ENCODE assay signal across 10 cellular contexts in the genomic region with DNA sequence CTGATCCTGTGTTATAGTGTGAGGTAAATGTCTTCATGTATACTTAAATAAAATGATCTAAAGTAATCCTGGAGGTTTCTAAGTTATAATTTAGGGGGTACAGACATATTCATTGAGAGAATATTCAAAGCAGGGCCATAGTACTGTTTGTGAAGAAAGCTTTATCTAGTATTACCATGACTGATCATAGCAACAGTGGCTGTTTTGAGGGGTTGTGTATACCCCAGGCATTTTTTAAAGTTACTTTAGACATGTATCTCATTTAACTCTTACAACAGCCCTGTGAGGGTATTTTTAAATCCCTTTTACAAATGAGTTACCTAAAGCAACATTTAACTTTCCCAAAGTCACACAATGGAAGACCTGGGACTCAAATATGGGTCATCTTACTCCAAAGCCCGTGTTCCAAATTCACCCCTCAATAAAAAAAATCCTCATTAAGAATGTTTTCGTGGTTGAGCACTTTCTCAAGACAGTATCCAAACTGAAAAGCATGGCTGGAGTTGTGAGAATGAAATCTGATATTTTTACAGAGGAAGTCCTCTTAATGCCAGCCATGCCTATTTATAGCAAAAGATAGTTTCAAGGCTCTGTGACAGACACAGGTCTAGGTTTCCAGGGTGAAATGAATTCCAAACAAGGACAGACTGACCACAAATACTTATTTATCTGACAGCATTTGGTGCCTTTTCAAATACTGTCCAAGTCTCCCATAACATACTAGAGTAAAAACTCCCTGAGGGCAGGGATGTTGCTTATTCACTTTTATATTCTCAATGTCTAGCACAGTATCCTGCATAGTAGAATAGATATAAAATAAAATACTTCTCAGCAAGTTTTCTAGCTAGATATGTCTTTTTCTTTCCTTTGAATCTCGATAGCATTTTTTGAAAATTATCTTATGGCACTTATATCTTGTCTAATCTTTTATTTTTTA. TPM values are rescaled to one million over a fixed set of nuclear protein-coding genes. Genes with fewer than 3 reads are reported as not detected.
A peak's percentile ranks its signal among the peaks of the same experiment; 100 is the strongest.
DNase-seq lines count a peak whose midpoint lies in the region; ATAC-seq and TF ChIP-seq lines count a peak whose summit lies in the region.
"Had no signal": no experiment of that assay in that cellular context is flagged by ENCODE, and none has a peak within 500 bp of the region (broad histone marks: within the 10 kb centered on the region; RNA-seq: fewer than 3 reads in every experiment).

No MANE protein-coding gene starts in this region.

- CTCF ChIA-PET in Panc1 (lab: Charles Lee), result no interaction called here

- H3K4me3 Mint-ChIP-seq in type B pancreatic cell, result no peak overlapping the region

- in situ Hi-C loops in Panc1 (cut with HindIII; ENCODE audit: low pct_unique_long_range_greater_than_20kb, low sequenced_read_pairs), result no loop called here

- TF ChIP-seq CTCF in Panc1 (IDR thresholded peaks at IDR 0.05) (no peak), fibroblast of pulmonary artery (IDR thresholded peaks at IDR 0.05; ENCODE audit: low read length, missing control alignments) (no peak), spleen (IDR thresholded peaks at IDR 0.05 in 8 of 11, conservative IDR thresholded peaks at IDR 0.05 in 3 of 11) (no peak), type B pancreatic cell (conservative IDR thresholded peaks at IDR 0.05) (no peak)

- no TSS peak for BruUV-seq in Panc1 (replicated peaks; lab: Mats Ljungman, UMichigan)

- POLR2A ChIA-PET in Panc1 (lab: Charles Lee), result no interaction called here

- H3K9me3 Mint-ChIP-seq in type B pancreatic cell, result no peaks in the 10 kb centered on the region

- no peak for ATAC-seq in Panc1
- ATAC-seq in HG03025 (IDR thresholded peaks at IDR 0.05; ENCODE audit: low FRiP score, unreplicated experiment), result no peak

- H3K4me1 Mint-ChIP-seq in type B pancreatic cell (ENCODE audit: unreplicated experiment), result peaks cover 8% of the 10 kb centered on the region

- H3K27ac Mint-ChIP-seq in type B pancreatic cell, result no peak overlapping the region

- H3K27ac ChIP-seq in Panc1 (ENCODE audit: low read length) (peak overlapping the region; percentile 51; the same call in 1 of the 2 replicates), spleen (peak overlapping the region in 7 of 8 donors; percentile 80 to 97 (median 96))
- H3K27ac ChIP-seq: 22Rv1 had no signal

- peaks cover 4% of the 10 kb centered on the region for H3K36me3 Mint-ChIP-seq in type B pancreatic cell

- H3K36me3 ChIP-seq in Panc1 (ENCODE audit: control insufficient read depth, insufficient read depth, low read length) (0 out of 2 replicates have a peak, but pooled peaks cover 2% of the 10 kb centered on the region), spleen (peaks cover 0 to 21% (median 4%) of the 10 kb centered on the region in 6 donors)

- DNase-seq in DMS53 (lab: John Stamatoyannopoulos, UW) (peak; percentile 37), DMS53 treated with DMSO at 0.1 percent for 48 hours (lab: John Stamatoyannopoulos, UW; ENCODE audit: unreplicated experiment) (no peak), Panc1 (ENCODE audit: low read depth, low spot score) (no peak), fibroblast of pulmonary artery (ENCODE audit: low read depth) (peak; percentile 52), spleen (no peak), type B pancreatic cell (ENCODE audit: extremely low spot score, unreplicated experiment) (no peak)
- no peak for DNase-seq in stimulated activated CD4-positive, alpha-beta T cell treated with anti-CD3 and anti-CD28 coated beads, Interleukin-15, amount 100 ng/mL, for 24 hours
- DNase-seq: NCI-H524 had no signal

- H3K4me1 ChIP-seq in Panc1 (ENCODE audit: control insufficient read depth, insufficient read depth, low read length) (peaks cover 18% of the 10 kb centered on the region), spleen (peaks cover 55 to 100% (median 98%) of the 10 kb centered on the region in 6 donors)

- H3K4me3 ChIP-seq in Panc1 (ENCODE audit: low read depth in 2 of 2, low read length in 2 of 2) (no peak overlapping the region), fibroblast of pulmonary artery (replicated peaks; ENCODE audit: low read depth, low read length) (no peak overlapping the region), spleen (peak overlapping the region in 1 of 8 donors; percentile 46)

- no peaks in the 10 kb centered on the region for H3K9me3 ChIP-seq in Panc1 (ENCODE audit: control insufficient read depth, insufficient read depth, low read depth, low read length)
- H3K9me3 ChIP-seq in spleen, result no peaks in the 10 kb centered on the region

- no peaks in the 10 kb centered on the region for H3K27me3 ChIP-seq in Panc1 (ENCODE audit: control insufficient read depth, insufficient read depth, low read length)
- H3K27me3 ChIP-seq in spleen (replicated peaks in 1 of 7), result no peaks in the 10 kb centered on the region

- WGBS in spleen, 5 donors, result 59 to 65% (median 62%) methylated on average over 3 of the region's 3 CpGs

- no peak for TF ChIP-seq POLR2A in spleen (IDR thresholded peaks at IDR 0.05)

- intact Hi-C loops in Panc1 (cut with micrococcal nuclease; ENCODE audit: unreplicated experiment), result no loop called here
- intact Hi-C loops in spleen (cut with DNase I; ENCODE audit: low total_unique reads), result no loop called here

- no peaks in the 10 kb centered on the region for H3K27me3 Mint-ChIP-seq in type B pancreatic cell

RNA-seq across cellular contexts. Expression of a gene that starts 10.4 kb away (rescaled TPM):
- total RNA-seq in Panc1 (2021; ENCODE audit: unreplicated experiment) (81.2 TPM), spleen (100 to 1,000 TPM; 265 to 493 (median 335) TPM), type B pancreatic cell (ENCODE audit: low replicate concordance) (30.7 and 35.3 TPM in 2 replicates)
- 61.2 TPM for polyA plus RNA-seq in Panc1 (2012; ENCODE audit: insufficient read length)
- 10 to 100 TPM; 42.7 to 91.6 (median 80.7) TPM for polyA plus RNA-seq in spleen

Comparison
In these comparisons a context has a peak if more than half of its experiments do, and no peak if none do; other contexts are left out.
1. DNase-seq: peak in DMS53 (single experiment) and fibroblast of pulmonary artery (single experiment); none in DMS53 treated with DMSO at 0.1 percent for 48 hours (single experiment), Panc1 (single experiment), spleen (single experiment), stimulated activated CD4-positive, alpha-beta T cell treated with anti-CD3 and anti-CD28 coated beads, Interleukin-15, amount 100 ng/mL, for 24 hours (single experiment) and type B pancreatic cell (single experiment).